8 cellular contexts compared by ENCODE assay signal in the genomic region with DNA sequence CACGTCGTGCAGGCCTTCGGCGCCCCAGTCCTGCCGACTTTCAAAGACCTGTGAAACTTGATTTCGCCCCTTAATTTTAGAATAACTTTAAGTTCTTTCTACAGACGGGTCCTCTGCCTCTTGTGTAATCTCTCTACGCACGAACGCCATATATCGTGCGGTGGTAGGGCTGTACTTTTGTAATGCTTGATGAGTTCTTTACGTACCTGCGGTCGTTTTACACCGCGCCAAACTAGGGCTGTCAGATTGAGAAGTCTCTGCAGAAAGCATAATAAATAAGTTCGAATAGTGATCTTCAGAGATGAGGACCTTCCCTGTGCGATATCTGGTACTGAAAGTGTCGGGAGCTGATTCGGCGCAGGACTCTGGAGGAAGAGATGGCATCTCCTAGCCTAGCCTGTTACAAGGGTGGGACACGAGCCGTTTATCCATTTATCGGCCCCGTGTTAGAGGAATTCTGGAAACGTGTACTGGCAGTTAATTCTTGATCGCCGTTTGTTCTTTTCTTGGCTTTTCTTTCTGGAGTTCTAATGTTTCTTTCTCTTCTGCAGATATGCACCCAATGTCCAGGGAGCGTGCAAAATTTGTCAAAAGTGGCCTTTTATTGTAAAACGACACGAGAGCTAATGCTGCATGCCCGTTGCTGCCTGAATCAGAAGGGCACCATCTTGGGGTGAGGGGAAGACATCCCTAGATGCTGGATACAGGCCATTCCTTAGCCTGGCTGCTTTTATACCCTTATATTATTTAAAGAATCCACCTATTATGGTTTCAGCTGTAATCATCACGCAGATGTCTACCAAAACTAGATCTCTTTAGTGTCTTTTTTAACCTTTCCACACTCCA. TPM values are rescaled to one million over a fixed set of nuclear protein-coding genes. Genes with fewer than 3 reads are reported as not detected.
A peak's percentile ranks its signal among the peaks of the same experiment; 100 is the strongest.
DNase-seq lines count a peak whose midpoint lies in the region; ATAC-seq and TF ChIP-seq lines count a peak whose summit lies in the region.

No MANE protein-coding gene starts in this region.

- peaks cover 0 to 5% of the 10 kb centered on the region in 2 donors for H3K36me3 ChIP-seq in esophagus (ENCODE audit: control insufficient read depth in 2 of 2, insufficient read depth in 2 of 2, low read length in 1 of 2)

- H3K4me1 ChIP-seq in esophagus (ENCODE audit: control insufficient read depth in 2 of 2, insufficient read depth in 2 of 2, low read length in 1 of 2), result no peaks in the 10 kb centered on the region

- no peaks in the 10 kb centered on the region for H3K9me3 ChIP-seq in esophagus (ENCODE audit: control insufficient read depth in 2 of 2, insufficient read depth in 1 of 2, low read depth in 1 of 2, low read length in 1 of 2)

- H3K27me3 Mint-ChIP-seq in nephron (ENCODE audit: low read depth), result no peaks in the 10 kb centered on the region

- no peaks in the 10 kb centered on the region for H3K27me3 ChIP-seq in esophagus (ENCODE audit: control insufficient read depth in 1 of 2, insufficient read depth in 2 of 2, low read length in 2 of 2)

- no peaks in the 10 kb centered on the region for H3K9me3 Mint-ChIP-seq in nephron

- H3K4me1 Mint-ChIP-seq in nephron, result peaks cover 60% of the 10 kb centered on the region

- TF ChIP-seq CTCF in nephron (IDR thresholded peaks at IDR 0.05; ENCODE audit: unreplicated experiment in 3 of 3), result no peak

- H3K4me3 Mint-ChIP-seq in nephron, result peak overlapping the region; percentile 99 to 100 (median 99)

- ATAC-seq in GM21515 (IDR thresholded peaks at IDR 0.05; ENCODE audit: unreplicated experiment) (peak; percentile 7), GM21423 (IDR thresholded peaks at IDR 0.05; ENCODE audit: unreplicated experiment) (no peak)

- peak; percentile 36 for DNase-seq in DMS 273 treated with DMSO at 0.1 percent for 48 hours (lab: John Stamatoyannopoulos, UW)
- DNase-seq in NAMALWA (ENCODE audit: low spot score), result peak; percentile 85
- DNase-seq in activated CD4-positive, alpha-beta T cell treated with anti-CD3 and anti-CD28 coated beads, Interleukin-2, amount 50 U/mL, for 1 hour, result peak; percentile 54
- no peak for DNase-seq in NCI-H446 treated with DMSO at 0.1 percent for 48 hours (lab: John Stamatoyannopoulos, UW)

- 5 to 6% methylated on average over 34 of the region's 34 CpGs for WGBS in esophagus, 2 donors

- peak overlapping the region; percentile 81 to 87 for H3K4me3 ChIP-seq in esophagus (ENCODE audit: low read depth in 1 of 2, low read length in 2 of 2)

- peak overlapping the region; percentile 99 to 100 (median 100) for H3K27ac Mint-ChIP-seq in nephron

- H3K27ac ChIP-seq in esophagus (ENCODE audit: low read depth in 2 of 2, low read length in 1 of 2), result peak overlapping the region; percentile 94 to 98

- H3K36me3 Mint-ChIP-seq in nephron (ENCODE audit: low read depth), result peaks cover 19% of the 10 kb centered on the region

RNA-seq across cellular contexts. Expression of gene SLC5A6, which starts 0.8 kb away (rescaled TPM):
- polyA plus RNA-seq in esophagus, result 10 to 100 TPM; 11.4 to 13.5 TPM

RNA-seq across cellular contexts. Expression of gene ATRAID, which starts 1.0 kb away (rescaled TPM):
- polyA plus RNA-seq in esophagus, result 10 to 100 TPM; 66.2 to 92.7 TPM

RNA-seq across cellular contexts. Expression of gene CAD, which starts 4.3 kb away (rescaled TPM):
- 10 to 100 TPM; 16.8 to 18.3 TPM for polyA plus RNA-seq in esophagus

RNA-seq across cellular contexts. Expression of gene SLC30A3, which starts 50.0 kb away (rescaled TPM):
- under 1 TPM; 0.08 to 0.09 TPM for polyA plus RNA-seq in esophagus
